Comparison of ENCODE assay signal across 20 cellular contexts in genomic region chr20:3647418-3647817, GRCh38. TPM values are rescaled to one million over a fixed set of nuclear protein-coding genes. Genes with fewer than 3 reads are reported as not detected.
DNase-seq lines count a peak whose midpoint lies in the region; ATAC-seq and TF ChIP-seq lines count a peak whose summit lies in the region.
"Had no signal": no experiment of that assay in that cellular context is flagged by ENCODE, and none has a peak within 500 bp of the region (broad histone marks: within the 10 kb centered on the region; RNA-seq: fewer than 3 reads in every experiment).

No MANE protein-coding gene starts in this region.

- no peaks in the 10 kb centered on the region for H3K27me3 Mint-ChIP-seq in neural crest cell (ENCODE audit: low read depth)

- H3K4me1 Mint-ChIP-seq in neural crest cell = peaks cover 32% of the 10 kb centered on the region

- TF ChIP-seq CTCF in mammary epithelial cell (conservative IDR thresholded peaks at IDR 0.05 in 1 of 2, IDR thresholded peaks at IDR 0.05 in 1 of 2; ENCODE audit: extremely low read depth in 1 of 2, insufficient read depth in 1 of 2, low read depth in 1 of 2, low read length in 2 of 2) = no peak
- no peak for TF ChIP-seq CTCF in breast epithelium (IDR thresholded peaks at IDR 0.05)
- TF ChIP-seq CTCF in HEK293 (tag by site-specific recombination; IDR thresholded peaks at IDR 0.05) = no peak
- TF ChIP-seq CTCF in neural crest cell (conservative IDR thresholded peaks at IDR 0.05) = no peak

- intact Hi-C loops in mammary epithelial cell (cut with micrococcal nuclease) (no loop called here), breast epithelium (cut with DNase I; ENCODE audit: low total_unique reads) (no loop called here)

- no peaks in the 10 kb centered on the region for H4K20me1 ChIP-seq in mammary epithelial cell (ENCODE audit: insufficient read depth, low read length)

- H3K9ac ChIP-seq in mammary epithelial cell (ENCODE audit: insufficient read depth, low read length) = no peak overlapping the region

- H3K4me1 ChIP-seq in mammary epithelial cell (ENCODE audit: insufficient read depth, low read length) = no peaks in the 10 kb centered on the region
- no peaks in the 10 kb centered on the region for H3K4me1 ChIP-seq in breast epithelium
- no peaks in the 10 kb centered on the region for H3K4me1 ChIP-seq in HEK293 (ENCODE audit: control insufficient read depth, insufficient read depth, low read length)
- H3K4me1 ChIP-seq: A549 had no signal

- H3K27me3 ChIP-seq in mammary epithelial cell (ENCODE audit: insufficient read depth, low read length) = no peaks in the 10 kb centered on the region
- H3K27me3 ChIP-seq in breast epithelium = no peaks in the 10 kb centered on the region

- H3K4me3 ChIP-seq in mammary epithelial cell (replicated peaks in 1 of 3; ENCODE audit: insufficient read depth in 1 of 3, low read depth in 2 of 3, low read length in 3 of 3) (no peak overlapping the region), breast epithelium (no peak overlapping the region), HEK293 (ENCODE audit: low read depth, low read length) (no peak overlapping the region)
- H3K4me3 ChIP-seq: A549, K562 had no signal

- no peak for TF ChIP-seq POLR2A in breast epithelium (IDR thresholded peaks at IDR 0.05)

- no peak overlapping the region for H2AFZ ChIP-seq in mammary epithelial cell (ENCODE audit: low read depth, low read length)

- peaks cover 4% of the 10 kb centered on the region for H3K36me3 Mint-ChIP-seq in neural crest cell (ENCODE audit: low read depth)

- DNase-seq in mammary epithelial cell (no peak), breast epithelium (ENCODE audit: low spot score in 2 of 2) (no peak), neural crest cell (ENCODE audit: low read depth, low spot score) (no peak), NCI-H1417 (lab: John Stamatoyannopoulos, UW) (no peak), NCI-H2196 treated with DMSO at 0.1 percent for 48 hours (lab: John Stamatoyannopoulos, UW; ENCODE audit: unreplicated experiment) (no peak)
- DNase-seq: AML-193; CD8-positive, alpha-beta T cell; DMS 273 treated with DMSO at 0.1 percent for 48 hours; GDM1; H9; IMR-90 had no signal

- POLR2A ChIA-PET in HEK293 (lab: Yijun Ruan, JAX) = no interaction called here

- in situ Hi-C loops in mammary epithelial cell (cut with MboI; ENCODE audit: low sequenced_read_pairs in 2 of 2) = no loop called here

- peak overlapping the region; percentile 9 for H3K27ac Mint-ChIP-seq in neural crest cell (ENCODE audit: unreplicated experiment)
- H3K27ac Mint-ChIP-seq: CD8-positive, alpha-beta T cell had no signal

- H3K79me2 ChIP-seq in mammary epithelial cell (ENCODE audit: insufficient read depth, low read length) = no peaks in the 10 kb centered on the region

- H3K9me3 ChIP-seq in mammary epithelial cell (replicated peaks; ENCODE audit: insufficient read depth, low read length) = no peaks in the 10 kb centered on the region
- no peaks in the 10 kb centered on the region for H3K9me3 ChIP-seq in breast epithelium
- no peaks in the 10 kb centered on the region for H3K9me3 ChIP-seq in HEK293 (ENCODE audit: control insufficient read depth, insufficient read depth, low read depth, low read length)
- H3K9me3 ChIP-seq: A549 had no signal

- CTCF ChIA-PET in mammary epithelial cell (lab: Charles Lee; ENCODE audit: low non-redundant PET) = no interaction called here
- CTCF ChIA-PET in HEK293 (lab: Yijun Ruan, JAX) = interaction anchor here (0.7 to 2.0 kb wide), 4 partner anchors 30 to 1602 kb away, joined by 3 to 10 read pairs (median 4); no protein-coding TSS in a partner anchor

- no peak overlapping the region for H3K4me3 Mint-ChIP-seq in neural crest cell
- H3K4me3 Mint-ChIP-seq: CD8-positive, alpha-beta T cell; H9 had no signal

- no peak for ATAC-seq in HG03039 (IDR thresholded peaks at IDR 0.05; ENCODE audit: unreplicated experiment)
- ATAC-seq: A549; CD8-positive, alpha-beta T cell had no signal

- dilution Hi-C loops in mammary epithelial cell (cut with HindIII; ENCODE audit: low sequenced_read_pairs) = no loop called here

- no peak overlapping the region for H3K4me2 ChIP-seq in mammary epithelial cell (ENCODE audit: insufficient read depth, low read depth, low read length)
- H3K4me2 ChIP-seq: A549 had no signal

- H3K27ac ChIP-seq in mammary epithelial cell (ENCODE audit: insufficient read depth, low read depth, low read length) (no peak overlapping the region), breast epithelium (no peak overlapping the region), HEK293 (ENCODE audit: extremely low read depth, low read depth, low read length) (no peak overlapping the region)
- H3K27ac ChIP-seq: 22Rv1, A549, HL-60 had no signal

- BruUV-seq in mammary epithelial cell (replicated peaks; lab: Mats Ljungman, UMichigan) = TSS peak; percentile 10

- H3K9me3 Mint-ChIP-seq in neural crest cell = no peaks in the 10 kb centered on the region
- H3K9me3 Mint-ChIP-seq: CD8-positive, alpha-beta T cell; H9 had no signal

- H3K36me3 ChIP-seq in mammary epithelial cell (ENCODE audit: insufficient read depth, low read length) = peaks cover 4% of the 10 kb centered on the region
- H3K36me3 ChIP-seq in breast epithelium = peaks cover 9% of the 10 kb centered on the region
- H3K36me3 ChIP-seq in HEK293 (ENCODE audit: control insufficient read depth in 2 of 2, insufficient read depth in 1 of 2, low read length in 2 of 2) = no peaks in the 10 kb centered on the region

TF ChIP-seq in HEK293, 187 proteins besides CTCF, POLR2A, EP300 and RAD21:
- peak; percentile 71 for TF ChIP-seq ZBTB17 (tag by site-specific recombination; IDR thresholded peaks at IDR 0.05)
- no peak for TF ChIP-seq ZNF623 (tag by site-specific recombination; IDR thresholded peaks at IDR 0.05)
- TF ChIP-seq SP7 (tag by site-specific recombination; IDR thresholded peaks at IDR 0.05) = no peak
- TF ChIP-seq PRDM1 (tag by site-specific recombination; IDR thresholded peaks at IDR 0.05) = 0 out of 2 replicates have a peak, but pooled peaks have one; percentile 5
- TF ChIP-seq ZNF394 (tag by site-specific recombination; IDR thresholded peaks at IDR 0.05; ENCODE audit: borderline replicate concordance) = no peak
- TF ChIP-seq ZNF223 (tag by site-specific recombination; IDR thresholded peaks at IDR 0.05) = no peak
- no peak for TF ChIP-seq HIC1 (tag by site-specific recombination; IDR thresholded peaks at IDR 0.05)

RNA-seq across cellular contexts. Expression of gene GFRA4, which starts 15.8 kb away (rescaled TPM):
- total RNA-seq in mammary epithelial cell (not detected), breast epithelium (not detected), neural crest cell (not detected in 2 replicates)
- polyA plus RNA-seq in mammary epithelial cell = not detected
- polyA minus RNA-seq in mammary epithelial cell = not detected
- total RNA-seq: CD8-positive, alpha-beta T cell; H1; H9; HT1080; IMR-90; K562 had no signal
- polyA plus RNA-seq: A549, BJ, IMR-90, K562 had no signal

RNA-seq across cellular contexts. Expression of gene ADAM33, which starts 34.4 kb away (rescaled TPM):
- total RNA-seq in mammary epithelial cell (under 1 TPM in 1 of 2 donors, not detected in 1; 0.33 TPM), breast epithelium (10 to 100 TPM; 29.4 to 39.5 (median 37.4) TPM), neural crest cell (3.0 and 3.2 TPM in 2 replicates)
- not detected for polyA plus RNA-seq in mammary epithelial cell
- not detected for polyA minus RNA-seq in mammary epithelial cell
- total RNA-seq: CD8-positive, alpha-beta T cell; HT1080; K562 had no signal
- polyA plus RNA-seq: K562 had no signal
